8 cellular contexts compared by ENCODE assay signal in genomic region chr1:52726265-52727113, GRCh38. TPM values are rescaled to one million over a fixed set of nuclear protein-coding genes. Genes with fewer than 3 reads are reported as not detected.
DNase-seq lines count a peak whose midpoint lies in the region; ATAC-seq and TF ChIP-seq lines count a peak whose summit lies in the region.

Gene ZYG11B (plus strand): TSS chr1:52726453. CDS start chr1:52726654, 201 bp downstream.

- H3K27me3 ChIP-seq in esophagus (ENCODE audit: control insufficient read depth in 1 of 2, insufficient read depth in 2 of 2, low read length in 2 of 2) (no peaks in the 10 kb centered on the region), muscle layer of colon (ENCODE audit: control insufficient read depth in 1 of 2, insufficient read depth in 2 of 2, low read length in 2 of 2) (no peaks in the 10 kb centered on the region)

- H3K27ac ChIP-seq in esophagus (ENCODE audit: low read depth in 2 of 2, low read length in 1 of 2), result peak within 1 kb of the TSS; percentile 87 to 89
- H3K27ac ChIP-seq in muscle layer of colon (ENCODE audit: low read depth, low read length), result peak within 1 kb of the TSS; percentile 91

- H3K4me1 ChIP-seq in esophagus (ENCODE audit: control insufficient read depth in 2 of 2, insufficient read depth in 2 of 2, low read length in 1 of 2) (peaks cover 0 to 3% of the 10 kb centered on the region in 2 donors), muscle layer of colon (ENCODE audit: insufficient read depth, low read length) (peaks cover 13% of the 10 kb centered on the region)

- H3K36me3 Mint-ChIP-seq in activated T-cell treated with anti-CD3 and anti-CD28 coated beads, Interleukin-2, amount 50 U/mL, for 24 hours (ENCODE audit: low read depth), result peaks cover 3% of the 10 kb centered on the region

- H3K36me3 ChIP-seq in esophagus (ENCODE audit: control insufficient read depth in 2 of 2, insufficient read depth in 2 of 2, low read length in 1 of 2) (no peaks in the 10 kb centered on the region), muscle layer of colon (ENCODE audit: insufficient read depth, low read length) (no peaks in the 10 kb centered on the region)

- H3K27me3 Mint-ChIP-seq in activated T-cell treated with anti-CD3 and anti-CD28 coated beads, Interleukin-2, amount 50 U/mL, for 24 hours, result no peaks in the 10 kb centered on the region

- peak; percentile 91 for ATAC-seq in GM21723 (IDR thresholded peaks at IDR 0.05; ENCODE audit: unreplicated experiment)

- no peaks in the 10 kb centered on the region for H3K9me3 Mint-ChIP-seq in activated T-cell treated with anti-CD3 and anti-CD28 coated beads, Interleukin-2, amount 50 U/mL, for 24 hours

- 0 to 1% methylated on average over 47 to 59 of the region's 59 CpGs for WGBS in esophagus, 2 donors

- DNase-seq in DMS153 treated with DMSO at 0.1 percent for 48 hours (lab: John Stamatoyannopoulos, UW; ENCODE audit: unreplicated experiment) (peak; percentile 51), KG1 (lab: John Stamatoyannopoulos, UW) (peak; percentile 91)
- DNase-seq in activated T-cell treated with anti-CD3 and anti-CD28 coated beads, Interleukin-2, amount 50 U/mL, for 24 hours, result peak; percentile 95
- DNase-seq in stimulated activated CD8-positive, alpha-beta memory T cell treated with anti-CD3 and anti-CD28 coated beads, Interleukin-7, amount 100 ng/mL, for 24 hours (ENCODE audit: low read depth), result peak; percentile 63

- peak within 1 kb of the TSS; percentile 78 to 87 for H3K4me3 ChIP-seq in esophagus (ENCODE audit: low read depth in 1 of 2, low read length in 2 of 2)
- peak within 1 kb of the TSS; percentile 94 to 98 for H3K4me3 ChIP-seq in muscle layer of colon (ENCODE audit: low read depth in 1 of 2, low read length in 2 of 2)

- H3K9ac ChIP-seq in muscle layer of colon (ENCODE audit: low read length), result peak within 1 kb of the TSS; percentile 93

- H3K27ac Mint-ChIP-seq in activated T-cell treated with anti-CD3 and anti-CD28 coated beads, Interleukin-2, amount 50 U/mL, for 24 hours, result peak within 1 kb of the TSS; percentile 87

- H3K9me3 ChIP-seq in esophagus (ENCODE audit: control insufficient read depth in 2 of 2, insufficient read depth in 1 of 2, low read depth in 1 of 2, low read length in 1 of 2) (no peaks in the 10 kb centered on the region), muscle layer of colon (ENCODE audit: low read length) (no peaks in the 10 kb centered on the region)

- peaks cover 34% of the 10 kb centered on the region for H3K4me1 Mint-ChIP-seq in activated T-cell treated with anti-CD3 and anti-CD28 coated beads, Interleukin-2, amount 50 U/mL, for 24 hours (ENCODE audit: low read depth)

- peak within 1 kb of the TSS; percentile 80 for H3K4me3 Mint-ChIP-seq in activated T-cell treated with anti-CD3 and anti-CD28 coated beads, Interleukin-2, amount 50 U/mL, for 24 hours

TF ChIP-seq in PFSK-1, 5 proteins besides CTCF, POLR2A, EP300 and RAD21:
- peak; percentile 66; the same call in 1 of the 2 replicates for TF ChIP-seq TAF1 (IDR thresholded peaks at IDR 0.05; ENCODE audit: borderline replicate concordance, insufficient read depth, low read length)
- TF ChIP-seq SIN3A (IDR thresholded peaks at IDR 0.05; ENCODE audit: borderline replicate concordance, insufficient read depth, low read length), result no peak
- peak; percentile 76 for TF ChIP-seq POLR2AphosphoS5 (IDR thresholded peaks at IDR 0.05; ENCODE audit: low read depth, low read length)
- no peak for TF ChIP-seq REST (IDR thresholded peaks at IDR 0.05; ENCODE audit: insufficient read depth in 1 of 2, low read depth in 2 of 2, low read length in 2 of 2)
TF ChIP-seq in PFSK-1: peak in this region for 2.

RNA-seq across cellular contexts. Expression of gene ZYG11B, which starts in this region (rescaled TPM):
- 3.1 TPM for polyA plus RNA-seq in PFSK-1 (2012; ENCODE audit: insufficient read length, low read depth)
- polyA plus RNA-seq in esophagus, result 1 to 10 TPM; 3.4 TPM

Comparison
In these comparisons a context has a peak if more than half of its experiments do, and no peak if none do; other contexts are left out.
1. Peak in every context shown above with its lines: DNase-seq, ATAC-seq, H3K4me3 ChIP-seq and H3K27ac ChIP-seq.